26 cellular contexts compared by ENCODE assay signal in genomic region chr19:47377801-47378200, GRCh38. TPM values are rescaled to one million over a fixed set of nuclear protein-coding genes. Genes with fewer than 3 reads are reported as not detected.
DNase-seq lines count a peak whose midpoint lies in the region; ATAC-seq and TF ChIP-seq lines count a peak whose summit lies in the region.
"Had no signal": no experiment of that assay in that cellular context is flagged by ENCODE, and none has a peak within 500 bp of the region (broad histone marks: within the 10 kb centered on the region; RNA-seq: fewer than 3 reads in every experiment).

No MANE protein-coding gene starts in this region.

- no peaks in the 10 kb centered on the region for H3K9me3 ChIP-seq in hepatocyte (ENCODE audit: low read depth)
- H3K9me3 ChIP-seq: BE2C, MG63, stomach, thyroid gland had no signal

- no peaks in the 10 kb centered on the region for H3K79me2 ChIP-seq in hepatocyte

- H3K27ac ChIP-seq in rectal smooth muscle tissue (ENCODE audit: low read depth, low read length) (peak overlapping the region; percentile 16), hepatocyte (no peak overlapping the region)
- H3K27ac ChIP-seq: thyroid gland had no signal

- peaks cover 12% of the 10 kb centered on the region for H3K4me1 Mint-ChIP-seq in activated naive CD8-positive, alpha-beta T cell treated with anti-CD3 and anti-CD28 coated beads, Interleukin-2, amount 10 ng/mL, durations not matched to agents 7 days and 5 days
- peaks cover 16% of the 10 kb centered on the region for H3K4me1 Mint-ChIP-seq in activated naive CD8-positive, alpha-beta T cell treated with anti-CD3 and anti-CD28 coated beads for 36 hours
- H3K4me1 Mint-ChIP-seq in brain = no peaks in the 10 kb centered on the region
- H3K4me1 Mint-ChIP-seq: mesothelial cell of epicardium had no signal

- no peaks in the 10 kb centered on the region for H3K9me2 ChIP-seq in hepatocyte (replicated peaks; ENCODE audit: insufficient read depth)

- peak overlapping the region; percentile 38 for H3K27ac Mint-ChIP-seq in activated naive CD8-positive, alpha-beta T cell treated with anti-CD3 and anti-CD28 coated beads, Interleukin-2, amount 10 ng/mL, durations not matched to agents 7 days and 5 days
- H3K27ac Mint-ChIP-seq in activated naive CD8-positive, alpha-beta T cell treated with anti-CD3 and anti-CD28 coated beads for 36 hours = no peak overlapping the region
- peak overlapping the region in 4 of 5 experiments; percentile 78 to 100 (median 84) for H3K27ac Mint-ChIP-seq in brain
- H3K27ac Mint-ChIP-seq: activated CD8-positive, alpha-beta T cell treated with anti-CD3 and anti-CD28 coated beads, Interleukin-2, amount 10 ng/mL, durations not matched to agents 7 days and 5 days; activated naive CD8-positive, alpha-beta T cell treated with anti-CD3 and anti-CD28 coated beads, Interleukin-2, amount 50 U/mL, for 24 hours; mesothelial cell of epicardium had no signal

- no peaks in the 10 kb centered on the region for H3K9me3 Mint-ChIP-seq in activated naive CD8-positive, alpha-beta T cell treated with anti-CD3 and anti-CD28 coated beads, Interleukin-2, amount 10 ng/mL, durations not matched to agents 7 days and 5 days
- no peaks in the 10 kb centered on the region for H3K9me3 Mint-ChIP-seq in activated naive CD8-positive, alpha-beta T cell treated with anti-CD3 and anti-CD28 coated beads for 36 hours
- no peaks in the 10 kb centered on the region for H3K9me3 Mint-ChIP-seq in brain
- H3K9me3 Mint-ChIP-seq: activated naive CD8-positive, alpha-beta T cell treated with anti-CD3 and anti-CD28 coated beads, Interleukin-2, amount 50 U/mL, for 24 hours; mesothelial cell of epicardium; naive thymus-derived CD8-positive, alpha-beta T cell had no signal

- no peak overlapping the region for H3K4me3 Mint-ChIP-seq in activated naive CD8-positive, alpha-beta T cell treated with anti-CD3 and anti-CD28 coated beads, Interleukin-2, amount 10 ng/mL, durations not matched to agents 7 days and 5 days
- H3K4me3 Mint-ChIP-seq in activated naive CD8-positive, alpha-beta T cell treated with anti-CD3 and anti-CD28 coated beads for 36 hours = no peak overlapping the region
- H3K4me3 Mint-ChIP-seq in brain = no peak overlapping the region
- H3K4me3 Mint-ChIP-seq: activated CD8-positive, alpha-beta T cell treated with anti-CD3 and anti-CD28 coated beads, Interleukin-2, amount 10 ng/mL, durations not matched to agents 7 days and 5 days; activated naive CD8-positive, alpha-beta T cell treated with anti-CD3 and anti-CD28 coated beads, Interleukin-2, amount 50 U/mL, for 24 hours; mesothelial cell of epicardium; naive thymus-derived CD8-positive, alpha-beta T cell had no signal

- no peaks in the 10 kb centered on the region for H3K27me3 Mint-ChIP-seq in activated naive CD8-positive, alpha-beta T cell treated with anti-CD3 and anti-CD28 coated beads, Interleukin-2, amount 10 ng/mL, durations not matched to agents 7 days and 5 days
- H3K27me3 Mint-ChIP-seq in activated naive CD8-positive, alpha-beta T cell treated with anti-CD3 and anti-CD28 coated beads for 36 hours = no peaks in the 10 kb centered on the region
- H3K27me3 Mint-ChIP-seq in brain = no peaks in the 10 kb centered on the region
- H3K27me3 Mint-ChIP-seq: activated naive CD8-positive, alpha-beta T cell treated with anti-CD3 and anti-CD28 coated beads, Interleukin-2, amount 50 U/mL, for 24 hours; naive thymus-derived CD8-positive, alpha-beta T cell had no signal

- no peak overlapping the region for H3K9ac ChIP-seq in rectal smooth muscle tissue (ENCODE audit: low read length)

- H3K4me1 ChIP-seq in rectal smooth muscle tissue (ENCODE audit: control insufficient read depth, insufficient read depth, low read length) = no peaks in the 10 kb centered on the region
- H3K4me1 ChIP-seq in hepatocyte (ENCODE audit: insufficient read depth) = no peaks in the 10 kb centered on the region
- H3K4me1 ChIP-seq: BE2C, thyroid gland had no signal

- H3K4me2 ChIP-seq in hepatocyte = no peak overlapping the region
- H3K4me2 ChIP-seq: smooth muscle cell had no signal

- no peak for TF ChIP-seq CTCF in brain (conservative IDR thresholded peaks at IDR 0.05)
- no peak for TF ChIP-seq CTCF in hepatocyte (IDR thresholded peaks at IDR 0.05; ENCODE audit: poor library complexity)

- no peak overlapping the region for H2AFZ ChIP-seq in hepatocyte

- no peak for DNase-seq in activated naive CD8-positive, alpha-beta T cell treated with anti-CD3 and anti-CD28 coated beads, Interleukin-2, amount 10 ng/mL, durations not matched to agents 7 days and 5 days
- DNase-seq in activated naive CD8-positive, alpha-beta T cell treated with anti-CD3 and anti-CD28 coated beads for 36 hours = no peak
- DNase-seq in NCI-H1092 (lab: John Stamatoyannopoulos, UW) (peak; percentile 53), hepatocyte (ENCODE audit: low spot score) (no peak), SK-N-DZ (ENCODE audit: low spot score) (no peak)
- DNase-seq: activated CD8-positive, alpha-beta T cell treated with anti-CD3 and anti-CD28 coated beads, Interleukin-2, amount 10 ng/mL, durations not matched to agents 7 days and 5 days; activated effector memory CD4-positive, alpha-beta T cell treated with Interleukin-2 at 50 U/mL for 16 hours; activated naive CD8-positive, alpha-beta T cell treated with anti-CD3 and anti-CD28 coated beads, Interleukin-2, amount 50 U/mL, for 24 hours; activated T-cell treated with anti-CD3 and anti-CD28 coated beads for 4 hours; BE2C; DND-41; KBM-7; naive thymus-derived CD8-positive, alpha-beta T cell; NCI-H146; NCI-H226; NCI-H774; stimulated activated CD4-positive, alpha-beta T cell treated with anti-CD3 and anti-CD28 coated beads, Interleukin-2, amount 100 ng/mL, for 24 hours; stomach had no signal

- 89% methylated on average over 12 of the region's 12 CpGs for WGBS in hepatocyte (ENCODE audit: low lambda C conversion rate, missing lambda C conversion rate)

- H3K27me3 ChIP-seq in rectal smooth muscle tissue (ENCODE audit: control insufficient read depth, insufficient read depth, low read length) (no peaks in the 10 kb centered on the region), hepatocyte (no peaks in the 10 kb centered on the region)
- H3K27me3 ChIP-seq: BE2C, MG63, stomach, thyroid gland had no signal

- peaks cover 9% of the 10 kb centered on the region for H3K36me3 Mint-ChIP-seq in activated naive CD8-positive, alpha-beta T cell treated with anti-CD3 and anti-CD28 coated beads, Interleukin-2, amount 10 ng/mL, durations not matched to agents 7 days and 5 days
- H3K36me3 Mint-ChIP-seq in activated naive CD8-positive, alpha-beta T cell treated with anti-CD3 and anti-CD28 coated beads for 36 hours = peaks cover 15% of the 10 kb centered on the region
- H3K36me3 Mint-ChIP-seq in brain = peaks cover 52% of the 10 kb centered on the region

- H4K20me1 ChIP-seq in hepatocyte (ENCODE audit: insufficient read depth, poor library complexity, severe bottlenecking) = no peaks in the 10 kb centered on the region

- no peak for ATAC-seq in activated naive CD8-positive, alpha-beta T cell treated with anti-CD3 and anti-CD28 coated beads, Interleukin-2, amount 10 ng/mL, durations not matched to agents 7 days and 5 days (ENCODE audit: low read depth)
- ATAC-seq: activated CD8-positive, alpha-beta T cell treated with anti-CD3 and anti-CD28 coated beads, Interleukin-2, amount 10 ng/mL, durations not matched to agents 7 days and 5 days; activated naive CD8-positive, alpha-beta T cell treated with anti-CD3 and anti-CD28 coated beads, Interleukin-2, amount 50 U/mL, for 24 hours; naive thymus-derived CD8-positive, alpha-beta T cell had no signal

- H3K4me3 ChIP-seq in rectal smooth muscle tissue (ENCODE audit: low read length) (no peak overlapping the region), hepatocyte (no peak overlapping the region)
- H3K4me3 ChIP-seq: MG63, smooth muscle cell, stomach, thyroid gland had no signal

- POLR2A ChIA-PET in activated naive CD8-positive, alpha-beta T cell treated with anti-CD3 and anti-CD28 coated beads, Interleukin-2, amount 10 ng/mL, durations not matched to agents 7 days and 5 days (lab: Charles Lee) = no interaction called here

- H3K36me3 ChIP-seq in rectal smooth muscle tissue (ENCODE audit: control insufficient read depth, insufficient read depth, low read length) (peaks cover 41% of the 10 kb centered on the region), hepatocyte (replicated peaks; ENCODE audit: insufficient read depth, low read depth) (no peaks in the 10 kb centered on the region)

RNA-seq across cellular contexts. Expression of gene DHX34, which starts 28.7 kb away (rescaled TPM):
- total RNA-seq in activated naive CD8-positive, alpha-beta T cell treated with anti-CD3 and anti-CD28 coated beads, Interleukin-2, amount 10 ng/mL, durations not matched to agents 7 days and 5 days = 10 to 100 TPM; 13.3 to 15.3 TPM
- total RNA-seq in activated naive CD8-positive, alpha-beta T cell treated with anti-CD3 and anti-CD28 coated beads for 36 hours = 10 to 100 TPM; 17.4 to 19.5 TPM
- polyA plus RNA-seq in brain (ENCODE audit: insufficient read depth, low read depth, low replicate concordance) (10.0 TPM), hepatocyte (17.6 and 18.2 TPM in 2 replicates)
- 9.3 and 10.7 TPM in 2 replicates for total RNA-seq in hepatocyte
- 10.8 and 12.8 TPM in 2 replicates for polyA plus RNA-seq in SK-N-DZ (2014; cell fraction: cytosol; rRNA removed)
- 14.2 and 24.6 TPM in 2 replicates for polyA plus RNA-seq in SK-N-DZ (2014; cell fraction: nucleus; rRNA removed)

RNA-seq across cellular contexts. Expression of gene MEIS3, which starts 41.5 kb away (rescaled TPM):
- total RNA-seq in activated naive CD8-positive, alpha-beta T cell treated with anti-CD3 and anti-CD28 coated beads, Interleukin-2, amount 10 ng/mL, durations not matched to agents 7 days and 5 days = under 1 TPM in 1 of 2 experiments, not detected in 1; 0.68 TPM
- total RNA-seq in activated naive CD8-positive, alpha-beta T cell treated with anti-CD3 and anti-CD28 coated beads for 36 hours = not detected
- polyA plus RNA-seq in brain (ENCODE audit: insufficient read depth, low read depth, low replicate concordance) = 24.5 TPM
- 18.4 and 21.2 TPM in 2 replicates for total RNA-seq in hepatocyte
- polyA plus RNA-seq in hepatocyte = 40.6 and 47.0 TPM in 2 replicates
- polyA plus RNA-seq in SK-N-DZ (2014; cell fraction: cytosol; rRNA removed) = 61.0 and 64.2 TPM in 2 replicates
- polyA plus RNA-seq in SK-N-DZ (2014; cell fraction: nucleus; rRNA removed) = 48.3 and 60.9 TPM in 2 replicates
- total RNA-seq: activated CD8-positive, alpha-beta T cell treated with anti-CD3 and anti-CD28 coated beads, Interleukin-2, amount 10 ng/mL, durations not matched to agents 7 days and 5 days; naive thymus-derived CD8-positive, alpha-beta T cell had no signal
- polyA plus RNA-seq: naive thymus-derived CD8-positive, alpha-beta T cell had no signal

RNA-seq across cellular contexts. Expression of gene C5AR2, which starts 45.8 kb away (rescaled TPM):
- under 1 TPM; 0.72 to 0.85 TPM for total RNA-seq in activated naive CD8-positive, alpha-beta T cell treated with anti-CD3 and anti-CD28 coated beads, Interleukin-2, amount 10 ng/mL, durations not matched to agents 7 days and 5 days
- not detected for total RNA-seq in activated naive CD8-positive, alpha-beta T cell treated with anti-CD3 and anti-CD28 coated beads for 36 hours
- polyA plus RNA-seq in brain (ENCODE audit: insufficient read depth, low read depth, low replicate concordance) = 0.12 TPM
- total RNA-seq in hepatocyte = 0.53 TPM in 1 of 2 replicates, not detected in the other
- 0.24 TPM in 1 of 2 replicates, not detected in the other for polyA plus RNA-seq in hepatocyte
- not detected in 2 replicates for polyA plus RNA-seq in SK-N-DZ (2014; cell fraction: cytosol; rRNA removed)
- polyA plus RNA-seq in SK-N-DZ (2014; cell fraction: nucleus; rRNA removed) = not detected in 2 replicates
- total RNA-seq: HT1080, mesothelial cell of epicardium had no signal
- polyA plus RNA-seq: keratinocyte; naive thymus-derived CD8-positive, alpha-beta T cell; smooth muscle cell had no signal

Comparison
In these comparisons a context has a peak if more than half of its experiments do, and no peak if none do; other contexts are left out.
1. RNA of gene MEIS3, which starts 41.5 kb away (total RNA-seq): 18.4 to 21.2 TPM in hepatocyte; 0.68 TPM in activated naive CD8-positive, alpha-beta T cell treated with anti-CD3 and anti-CD28 coated beads, Interleukin-2, amount 10 ng/mL, durations not matched to agents 7 days and 5 days and not detected in activated naive CD8-positive, alpha-beta T cell treated with anti-CD3 and anti-CD28 coated beads for 36 hours; every median in the first group is over 10 times any median in the second.